Comparison of ENCODE assay signal across 27 cellular contexts in genomic region chr11:120139316-120140069, GRCh38. TPM values are rescaled to one million over a fixed set of nuclear protein-coding genes. Genes with fewer than 3 reads are reported as not detected.
DNase-seq lines count a peak whose midpoint lies in the region; ATAC-seq and TF ChIP-seq lines count a peak whose summit lies in the region.
"Had no signal": no experiment of that assay in that cellular context is flagged by ENCODE, and none has a peak within 500 bp of the region (broad histone marks: within the 10 kb centered on the region; RNA-seq: fewer than 3 reads in every experiment).

No MANE protein-coding gene starts in this region.

- no peak overlapping the region for H3K56ac ChIP-seq in H9 (ENCODE audit: insufficient read length, low read depth, low read length)

- no peaks in the 10 kb centered on the region for H3K79me1 ChIP-seq in H9 (ENCODE audit: insufficient read depth, low read depth, low read length, poor library complexity, severe bottlenecking)

- H3K36me3 ChIP-seq in esophagus (ENCODE audit: control insufficient read depth in 2 of 2, insufficient read depth in 2 of 2, low read length in 1 of 2) = peaks cover 0 to 2% of the 10 kb centered on the region in 2 donors
- H3K36me3 ChIP-seq: BLaER1 treated with 17β-estradiol and CSF1 and Interleukin-3, amounts not matched to agents 10 nM and 100 nM; heart left ventricle had no signal

- H4K8ac ChIP-seq in H9 (replicated peaks; ENCODE audit: insufficient read length, low read depth, low read length) = no peak overlapping the region

- no peak overlapping the region for H4K5ac ChIP-seq in H9 (ENCODE audit: insufficient read length, low read depth, low read length)

- DNase-seq in NCI-H82 (lab: John Stamatoyannopoulos, UW) (peak; percentile 7), NCI-H82 treated with DMSO at 0.1 percent for 48 hours (lab: John Stamatoyannopoulos, UW; ENCODE audit: unreplicated experiment) (no peak), H9 (peak; percentile 31), progenitor cell of endocrine pancreas (ENCODE audit: low spot score, unreplicated experiment) (no peak), immature natural killer cell (no peak), NK-92 (lab: John Stamatoyannopoulos, UW; ENCODE audit: unreplicated experiment) (no peak)
- DNase-seq: activated CD4-positive, alpha-beta T cell treated with anti-CD3 and anti-CD28 coated beads, Interleukin-2, amount 50 U/mL, for 4 hours; cerebellar nuclear complex; effector memory CD4-positive, alpha-beta T cell; Kasumi-1; NCI-H1092; NCI-H2029 treated with DMSO at 0.1 percent for 48 hours; stimulated activated CD4-positive, alpha-beta T cell treated with anti-CD3 and anti-CD28 coated beads, Interleukin-4, amount 100 ng/mL, for 4 hours had no signal

- no peaks in the 10 kb centered on the region for H3K4me1 ChIP-seq in H9 (ENCODE audit: insufficient read depth, low read length)
- H3K4me1 ChIP-seq in esophagus (ENCODE audit: control insufficient read depth in 2 of 2, insufficient read depth in 2 of 2, low read length in 1 of 2) = peaks cover 0 to 12% of the 10 kb centered on the region in 2 donors
- H3K4me1 ChIP-seq: heart left ventricle, parathyroid adenoma had no signal

- H3K4me1 Mint-ChIP-seq in H9 (peaks cover 10 to 16% of the 10 kb centered on the region in 2 experiments), progenitor cell of endocrine pancreas (ENCODE audit: low read depth) (peaks cover 2% of the 10 kb centered on the region), immature natural killer cell (no peaks in the 10 kb centered on the region)
- H3K4me1 Mint-ChIP-seq: T-cell had no signal

- H3K27ac ChIP-seq in H9 (ENCODE audit: insufficient read length, low read depth, low read length) (no peak overlapping the region), esophagus (ENCODE audit: low read depth in 2 of 2, low read length in 1 of 2) (peak overlapping the region; percentile 87 to 94)
- H3K27ac ChIP-seq: BLaER1 treated with 17β-estradiol and CSF1 and Interleukin-3, amounts not matched to agents 10 nM and 100 nM; heart left ventricle; parathyroid adenoma had no signal

- H3K9me3 ChIP-seq in H9 (ENCODE audit: control insufficient read depth, low read depth, low read length) (no peaks in the 10 kb centered on the region), esophagus (ENCODE audit: control insufficient read depth in 2 of 2, insufficient read depth in 1 of 2, low read depth in 1 of 2, low read length in 1 of 2) (no peaks in the 10 kb centered on the region)
- H3K9me3 ChIP-seq: BLaER1 treated with 17β-estradiol and CSF1 and Interleukin-3, amounts not matched to agents 10 nM and 100 nM; heart left ventricle had no signal

- peaks cover 2% of the 10 kb centered on the region for H4K20me1 ChIP-seq in H9 (ENCODE audit: control insufficient read depth, insufficient read depth, insufficient read length)

- no peak for ATAC-seq in GM21423 (IDR thresholded peaks at IDR 0.05; ENCODE audit: unreplicated experiment)
- ATAC-seq: activated naive CD4-positive, alpha-beta T cell treated with anti-CD3 and anti-CD28 coated beads, Interleukin-2, amount 50 U/mL, for 72 hours; GM12878; heart left ventricle; Right ventricle myocardium inferior; T-cell had no signal

- no peak overlapping the region for H2BK15ac ChIP-seq in H9 (ENCODE audit: low read depth, low read length)

- H3K27me3 Mint-ChIP-seq in H9 (ENCODE audit: low read depth) (peaks cover 64% of the 10 kb centered on the region), progenitor cell of endocrine pancreas (peaks cover 33% of the 10 kb centered on the region), immature natural killer cell (ENCODE audit: low read depth in 3 of 3) (peaks cover 2 to 10% (median 7%) of the 10 kb centered on the region in 3 donors)

- H3K4me3 Mint-ChIP-seq in H9 (no peak overlapping the region), progenitor cell of endocrine pancreas (ENCODE audit: low read depth) (no peak overlapping the region), immature natural killer cell (no peak overlapping the region)
- H3K4me3 Mint-ChIP-seq: activated T-helper 1 cell treated with anti-CD3 and anti-CD28 coated beads, Interleukin-12 subunit alpha, Interleukin-12 subunit beta, Interleukin-2, Interleukin-4 antibody, amounts not matched to agents 30 ng/mL and 10 ng/mL and 1 ng/mL, durations not matched to agents 14 hours and 24 hours and 36 hours; T-cell had no signal

- no peak overlapping the region for H3K23ac ChIP-seq in H9 (ENCODE audit: insufficient read length, low read depth, low read length)

- no peak overlapping the region for H2BK5ac ChIP-seq in H9 (ENCODE audit: insufficient read length, low read length)

- H3K14ac ChIP-seq in H9 (ENCODE audit: insufficient read depth, low read length) = no peak overlapping the region

- H4K91ac ChIP-seq in H9 (ENCODE audit: insufficient read length, low read depth, low read length) = no peak overlapping the region

- no peaks in the 10 kb centered on the region for H3K79me2 ChIP-seq in H9 (ENCODE audit: insufficient read depth, low read length)
- H3K79me2 ChIP-seq: parathyroid adenoma had no signal

- no peak overlapping the region for H3K4ac ChIP-seq in H9 (ENCODE audit: low read depth, low read length)

- H2BK12ac ChIP-seq in H9 (ENCODE audit: insufficient read length, low read depth, low read length) = no peak overlapping the region

- H2AK5ac ChIP-seq in H9 (ENCODE audit: insufficient read length, low read length) = no peak overlapping the region

- no peak for TF ChIP-seq CTCF in H9 (conservative IDR thresholded peaks at IDR 0.05)
- no peak for TF ChIP-seq CTCF in progenitor cell of endocrine pancreas (IDR thresholded peaks at IDR 0.05; ENCODE audit: unreplicated experiment)

- no peak overlapping the region for H2BK120ac ChIP-seq in H9 (ENCODE audit: low read depth, low read length, poor library complexity, severe bottlenecking)

- WGBS in H9 (ENCODE audit: extremely low coverage, insufficient read length, low lambda C conversion rate) = no CpG with 5 or more reads among the region's 8 CpGs
- WGBS in esophagus, 2 donors = 59 to 71% methylated on average over 8 of the region's 8 CpGs

- no peaks in the 10 kb centered on the region for H3K23me2 ChIP-seq in H9 (ENCODE audit: insufficient read length, low read depth, low read length, poor library complexity, severe bottlenecking)

- no peak overlapping the region for H2AFZ ChIP-seq in H9 (ENCODE audit: low read length)
- H2AFZ ChIP-seq: parathyroid adenoma had no signal

- H2BK20ac ChIP-seq in H9 (ENCODE audit: low read depth, low read length, poor library complexity, severe bottlenecking) = no peak overlapping the region

- no peak overlapping the region for H3K4me2 ChIP-seq in H9 (ENCODE audit: insufficient read depth, insufficient read length, low read length)
- H3K4me2 ChIP-seq: BLaER1 treated with 17β-estradiol and CSF1 and Interleukin-3, amounts not matched to agents 10 nM and 100 nM; smooth muscle cell had no signal

- H3K4me3 ChIP-seq in esophagus (ENCODE audit: low read depth in 1 of 2, low read length in 2 of 2) = no peak overlapping the region
- H3K4me3 ChIP-seq: BLaER1 treated with 17β-estradiol and CSF1 and Interleukin-3, amounts not matched to agents 10 nM and 100 nM; GM12878; heart left ventricle; smooth muscle cell had no signal

- H3K36me3 Mint-ChIP-seq in H9 (ENCODE audit: insufficient read depth in 1 of 3, low read depth in 3 of 3) = no peaks in the 10 kb centered on the region; a peak in 1 of 7 replicates
- no peaks in the 10 kb centered on the region for H3K36me3 Mint-ChIP-seq in progenitor cell of endocrine pancreas (ENCODE audit: insufficient read depth)
- H3K36me3 Mint-ChIP-seq in immature natural killer cell = no peaks in the 10 kb centered on the region
- H3K36me3 Mint-ChIP-seq: activated naive CD4-positive, alpha-beta T cell treated with anti-CD3 and anti-CD28 coated beads, Interleukin-2, amount 50 U/mL, for 72 hours; T-cell had no signal

- H3K9me3 Mint-ChIP-seq in H9 (no peaks in the 10 kb centered on the region), progenitor cell of endocrine pancreas (ENCODE audit: low read depth) (no peaks in the 10 kb centered on the region), immature natural killer cell (no peaks in the 10 kb centered on the region)
- H3K9me3 Mint-ChIP-seq: activated naive CD4-positive, alpha-beta T cell treated with anti-CD3 and anti-CD28 coated beads, Interleukin-2, amount 50 U/mL, for 72 hours; activated T-helper 1 cell treated with anti-CD3 and anti-CD28 coated beads, Interleukin-12 subunit alpha, Interleukin-12 subunit beta, Interleukin-2, Interleukin-4 antibody, amounts not matched to agents 30 ng/mL and 10 ng/mL and 1 ng/mL, durations not matched to agents 14 hours and 24 hours and 36 hours; T-cell had no signal

- H3K27ac Mint-ChIP-seq in H9 (no peak overlapping the region), progenitor cell of endocrine pancreas (peak overlapping the region; percentile 37), immature natural killer cell (no peak overlapping the region)
- H3K27ac Mint-ChIP-seq: activated naive CD4-positive, alpha-beta T cell treated with anti-CD3 and anti-CD28 coated beads, Interleukin-2, amount 50 U/mL, for 72 hours; activated T-helper 1 cell treated with anti-CD3 and anti-CD28 coated beads, Interleukin-12 subunit alpha, Interleukin-12 subunit beta, Interleukin-2, Interleukin-4 antibody, amounts not matched to agents 30 ng/mL and 10 ng/mL and 1 ng/mL, durations not matched to agents 14 hours and 24 hours and 36 hours; T-cell had no signal

- H3K18ac ChIP-seq in H9 (ENCODE audit: insufficient read length, low read depth, low read length) = no peak overlapping the region

- H3K27me3 ChIP-seq in H9 (ENCODE audit: insufficient read depth, low read length) (no peaks in the 10 kb centered on the region), esophagus (ENCODE audit: control insufficient read depth in 1 of 2, insufficient read depth in 2 of 2, low read length in 2 of 2) (no peaks in the 10 kb centered on the region)
- H3K27me3 ChIP-seq: BLaER1 treated with 17β-estradiol and CSF1 and Interleukin-3, amounts not matched to agents 10 nM and 100 nM had no signal

- no peak overlapping the region for H3K9ac ChIP-seq in H9 (ENCODE audit: extremely low read depth, insufficient read length, low read length)
- H3K9ac ChIP-seq: BLaER1 treated with 17β-estradiol and CSF1 and Interleukin-3, amounts not matched to agents 10 nM and 100 nM; parathyroid adenoma had no signal

- no peak overlapping the region for H3T11ph ChIP-seq in H9 (ENCODE audit: low read length)

RNA-seq across cellular contexts. Expression of gene TRIM29, which starts 1.6 kb away (rescaled TPM):
- total RNA-seq in H9 (2021) (not detected in 2 replicates), progenitor cell of endocrine pancreas (0.33 TPM in 1 of 2 replicates, not detected in the other)
- polyA plus RNA-seq in esophagus (1,000 to 10,000 TPM in 1 of 2 donors, 100 to 1,000 TPM in 1; 943 to 1,078 TPM), immature natural killer cell (not detected)
- total RNA-seq: activated naive CD4-positive, alpha-beta T cell treated with anti-CD3 and anti-CD28 coated beads, Interleukin-2, amount 50 U/mL, for 72 hours; activated T-helper 1 cell treated with anti-CD3 and anti-CD28 coated beads, Interleukin-12 subunit alpha, Interleukin-12 subunit beta, Interleukin-2, Interleukin-4 antibody, amounts not matched to agents 30 ng/mL and 10 ng/mL and 1 ng/mL, durations not matched to agents 14 hours and 24 hours and 36 hours; fibroblast of lung; GM12878; HT1080; lung microvascular endothelial cell; Right ventricle myocardium inferior; T-cell had no signal
- polyA plus RNA-seq: fibroblast of lung had no signal

Comparison
In these comparisons a context has a peak if more than half of its experiments do, and no peak if none do; other contexts are left out.
1. DNase-seq: peak in NCI-H82 (single experiment) and H9 (single experiment); none in NCI-H82 treated with DMSO at 0.1 percent for 48 hours (single experiment), progenitor cell of endocrine pancreas (single experiment), immature natural killer cell (0 of 3) and NK-92 (single experiment).